8 cellular contexts compared by ENCODE assay signal in genomic region chr3:32296251-32297204, GRCh38. TPM values are rescaled to one million over a fixed set of nuclear protein-coding genes. Genes with fewer than 3 reads are reported as not detected.
DNase-seq lines count a peak whose midpoint lies in the region; ATAC-seq and TF ChIP-seq lines count a peak whose summit lies in the region.

No MANE protein-coding gene starts in this region.

- BruUV-seq in HCT116 (replicated peaks; lab: Mats Ljungman, UMichigan), result no TSS peak

- intact Hi-C loops in HCT116 (cut with micrococcal nuclease), result loop anchor here (1.0 to 10.0 kb wide), 3 partner anchors 44 to 178 kb away; no protein-coding TSS in a partner anchor
- intact Hi-C loops in activated CD8-positive, alpha-beta T cell treated with anti-CD3 and anti-CD28 coated beads for 36 hours (cut with micrococcal nuclease), result loop anchor here (5.0 kb wide), 1 partner anchor 36 kb away; no protein-coding TSS in a partner anchor

- CTCF ChIA-PET in HCT116 (lab: Charles Lee), result interaction anchor here (0.9 to 2.8 kb wide), 6 partner anchors 8 to 119 kb away, joined by 3 to 7 read pairs (median 5); no protein-coding TSS in a partner anchor
- CTCF ChIA-PET in activated CD8-positive, alpha-beta T cell treated with anti-CD3 and anti-CD28 coated beads for 36 hours (lab: Charles Lee), result interaction anchor here (0.6 to 4.5 kb wide), 23 partner anchors 8 to 277 kb away, joined by 3 to 50 read pairs (median 7); no protein-coding TSS in a partner anchor

- no peak overlapping the region for H3K27ac ChIP-seq in HCT116 (ENCODE audit: low read depth, low read length)
- peak overlapping the region; percentile 73 for H3K27ac ChIP-seq in effector memory CD4-positive, alpha-beta T cell (ENCODE audit: insufficient read depth, low read length, poor library complexity, severe bottlenecking)

- H3K9me3 Mint-ChIP-seq in activated CD8-positive, alpha-beta T cell treated with anti-CD3 and anti-CD28 coated beads for 36 hours, result no peaks in the 10 kb centered on the region

- H3K36me3 Mint-ChIP-seq in activated CD8-positive, alpha-beta T cell treated with anti-CD3 and anti-CD28 coated beads for 36 hours (ENCODE audit: low read depth), result no peaks in the 10 kb centered on the region

- ATAC-seq in HCT116 (peak; percentile 92), HG03135 (IDR thresholded peaks at IDR 0.05; ENCODE audit: unreplicated experiment) (no peak)
- ATAC-seq in activated CD8-positive, alpha-beta T cell treated with anti-CD3 and anti-CD28 coated beads for 36 hours, result peak; percentile 81

- peaks cover 16% of the 10 kb centered on the region for H3K4me1 Mint-ChIP-seq in activated CD8-positive, alpha-beta T cell treated with anti-CD3 and anti-CD28 coated beads for 36 hours (ENCODE audit: low read depth)

- H3K4me1 ChIP-seq in HCT116 (ENCODE audit: control insufficient read depth in 1 of 2, insufficient read depth in 2 of 2, low read length in 2 of 2), result peaks cover 15 to 28% of the 10 kb centered on the region in 2 experiments
- peaks cover 28% of the 10 kb centered on the region for H3K4me1 ChIP-seq in effector memory CD4-positive, alpha-beta T cell (ENCODE audit: control insufficient read depth, insufficient read depth, low read length, poor library complexity, severe bottlenecking)

- H3K9ac ChIP-seq in HCT116 (ENCODE audit: low read length), result no peak overlapping the region

- H3K4me3 ChIP-seq in HCT116 (replicated peaks in 1 of 2; ENCODE audit: low read depth in 1 of 2, low read length in 2 of 2), result no peak overlapping the region
- peak overlapping the region; percentile 33 for H3K4me3 ChIP-seq in effector memory CD4-positive, alpha-beta T cell (ENCODE audit: insufficient read depth, low read depth, low read length, poor library complexity, severe bottlenecking)

- H3K9me3 ChIP-seq in HCT116 (ENCODE audit: control insufficient read depth in 1 of 2, insufficient read depth in 1 of 2, low read depth in 1 of 2, low read length in 2 of 2), result no peaks in the 10 kb centered on the region
- no peaks in the 10 kb centered on the region for H3K9me3 ChIP-seq in effector memory CD4-positive, alpha-beta T cell (ENCODE audit: control insufficient read depth, low read length)

- peak overlapping the region; percentile 6; the same call in 1 of the 2 replicates for H3K4me2 ChIP-seq in HCT116 (ENCODE audit: low read length)

- POLR2A ChIA-PET in HCT116 (lab: Charles Lee), result interaction anchor here (0.6 to 1.0 kb wide), 2 partner anchors 15 to 58 kb away, joined by 3 to 5 read pairs; partner anchors contain the start of gene CMTM8
- POLR2A ChIA-PET in activated CD8-positive, alpha-beta T cell treated with anti-CD3 and anti-CD28 coated beads for 36 hours (lab: Charles Lee), result interaction anchor here (1.3 kb wide), 1 partner anchor 10 kb away, joined by 3 read pairs; no protein-coding TSS in a partner anchor

- no peak for TF ChIP-seq POLR2A in HCT116 (IDR thresholded peaks at IDR 0.05; ENCODE audit: borderline replicate concordance, extremely low read depth, insufficient read depth, insufficient read length)

- H4K20me1 ChIP-seq in HCT116 (ENCODE audit: insufficient read depth), result no peaks in the 10 kb centered on the region

- DNase-seq in EH (ENCODE audit: low read depth), result peak; percentile 64
- DNase-seq in HCT116 (ENCODE audit: low read depth, low spot score), result peak; percentile 52
- DNase-seq in NCI-H524 treated with DMSO at 0.1 percent for 48 hours (lab: John Stamatoyannopoulos, UW), result peak; percentile 88
- peak; percentile 72 for DNase-seq in activated CD8-positive, alpha-beta T cell treated with anti-CD3 and anti-CD28 coated beads for 36 hours
- peak; percentile 16 to 51 (median 46) for DNase-seq in effector memory CD4-positive, alpha-beta T cell
- DNase-seq in lung microvascular endothelial cell (ENCODE audit: low read depth in 2 of 2), result peak; percentile 69 to 82
- peak; percentile 26 for DNase-seq in stimulated activated CD8-positive, alpha-beta memory T cell treated with anti-CD3 and anti-CD28 coated beads, Interleukin-4, amount 100 ng/mL, for 24 hours (ENCODE audit: low read depth)

- no peaks in the 10 kb centered on the region for H3K36me3 ChIP-seq in HCT116 (ENCODE audit: control insufficient read depth in 1 of 2, insufficient read depth in 2 of 2, low read length in 2 of 2)
- no peaks in the 10 kb centered on the region for H3K36me3 ChIP-seq in effector memory CD4-positive, alpha-beta T cell (ENCODE audit: control insufficient read depth, insufficient read depth, low read length)

- H3K27ac Mint-ChIP-seq in activated CD8-positive, alpha-beta T cell treated with anti-CD3 and anti-CD28 coated beads for 36 hours, result peak overlapping the region; percentile 55

- no peaks in the 10 kb centered on the region for H3K9me2 ChIP-seq in HCT116 (ENCODE audit: insufficient read depth)

- no peak overlapping the region for H2AFZ ChIP-seq in HCT116 (ENCODE audit: low read depth, low read length, poor library complexity, severe bottlenecking)

- H3K4me3 Mint-ChIP-seq in activated CD8-positive, alpha-beta T cell treated with anti-CD3 and anti-CD28 coated beads for 36 hours, result no peak overlapping the region

- peak; percentile 84 for TF ChIP-seq RAD21 in HCT116 (IDR thresholded peaks at IDR 0.05; ENCODE audit: low read depth)

- H3K27me3 Mint-ChIP-seq in activated CD8-positive, alpha-beta T cell treated with anti-CD3 and anti-CD28 coated beads for 36 hours, result no peaks in the 10 kb centered on the region

- RAD21 ChIA-PET in HCT116 (lab: Charles Lee; ENCODE audit: low non-redundant PET in 1 of 2, low total read pairs in 2 of 2, uncharacterized antibody in 2 of 2, unreplicated experiment in 2 of 2), result interaction anchor here in 1 of 2 experiments (0.6 kb wide), 1 partner anchor 47 kb away, joined by 3 read pairs; no protein-coding TSS in a partner anchor

- peak; percentile 76 to 94 (median 83) for TF ChIP-seq CTCF in HCT116 (IDR thresholded peaks at IDR 0.05 in 2 of 3, conservative IDR thresholded peaks at IDR 0.05 in 1 of 3; ENCODE audit: borderline replicate concordance in 1 of 3, insufficient read depth in 1 of 3, low read depth in 2 of 3, low read length in 2 of 3)
- peak; percentile 88 for TF ChIP-seq CTCF in activated CD8-positive, alpha-beta T cell treated with anti-CD3 and anti-CD28 coated beads for 36 hours (IDR thresholded peaks at IDR 0.05)

- H3K79me2 ChIP-seq in HCT116 (ENCODE audit: insufficient read depth, low read length), result peaks cover 26% of the 10 kb centered on the region

- no peaks in the 10 kb centered on the region for H3K27me3 ChIP-seq in HCT116 (ENCODE audit: insufficient read depth, low read length)
- no peaks in the 10 kb centered on the region for H3K27me3 ChIP-seq in effector memory CD4-positive, alpha-beta T cell (replicated peaks; ENCODE audit: control insufficient read depth, insufficient read depth, low read length, poor library complexity, severe bottlenecking)

TF ChIP-seq in HCT116, 20 proteins besides CTCF, POLR2A, EP300 and RAD21:
- TF ChIP-seq TCF7L2 (IDR thresholded peaks at IDR 0.05; ENCODE audit: borderline replicate concordance, extremely low read depth, insufficient read depth, insufficient read length) (peak; percentile 12), MAX (IDR thresholded peaks at IDR 0.05) (no peak)

RNA-seq across cellular contexts. Expression of gene CMTM8, which starts 58.0 kb away (rescaled TPM):
- 19.4 TPM for total RNA-seq in HCT116 (2021; ENCODE audit: unreplicated experiment)
- polyA plus RNA-seq in HCT116 (2012), result 14.5 and 17.1 TPM in 2 replicates
- total RNA-seq in activated CD8-positive, alpha-beta T cell treated with anti-CD3 and anti-CD28 coated beads for 36 hours, result 1 to 10 TPM; 6.4 to 6.9 TPM
- total RNA-seq in lung microvascular endothelial cell, result 1.6 and 2.2 TPM in 2 replicates

Comparison
In these comparisons a context has a peak if more than half of its experiments do, and no peak if none do; other contexts are left out.
1. DNase-seq: peak in every context shown above with its lines; median percentile 88 in NCI-H524 treated with DMSO at 0.1 percent for 48 hours; 76 in lung microvascular endothelial cell; 72 in activated CD8-positive, alpha-beta T cell treated with anti-CD3 and anti-CD28 coated beads for 36 hours; 64 in EH; 52 in HCT116; 46 in effector memory CD4-positive, alpha-beta T cell; 26 in stimulated activated CD8-positive, alpha-beta memory T cell treated with anti-CD3 and anti-CD28 coated beads, Interleukin-4, amount 100 ng/mL, for 24 hours.